In the genomic region with DNA sequence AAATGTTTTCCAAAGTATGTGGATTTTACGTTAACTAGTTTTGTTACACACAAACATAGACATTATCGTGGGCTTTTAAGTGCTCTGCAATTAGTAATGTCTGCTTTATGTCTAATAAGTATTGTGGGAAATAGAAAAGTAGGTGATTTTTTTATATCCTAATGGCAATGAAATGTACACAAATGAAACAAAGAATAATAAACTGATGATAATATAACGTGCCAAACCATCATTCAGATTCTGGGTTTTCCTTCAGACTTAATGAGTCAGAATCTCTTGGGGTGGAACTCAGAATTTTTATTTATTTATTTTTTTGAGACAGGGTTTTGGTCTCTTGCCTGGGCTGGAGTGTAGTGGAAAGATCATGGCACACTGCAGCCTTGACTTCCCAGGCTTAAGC, we compare ENCODE assay signal across 1 cellular context.
TF ChIP-seq lines count a peak whose summit lies in the region.

No MANE protein-coding gene starts in this region.

TF ChIP-seq in GM23338, 12 proteins besides CTCF, POLR2A, EP300 and RAD21:
- TF ChIP-seq, protein P1, sequence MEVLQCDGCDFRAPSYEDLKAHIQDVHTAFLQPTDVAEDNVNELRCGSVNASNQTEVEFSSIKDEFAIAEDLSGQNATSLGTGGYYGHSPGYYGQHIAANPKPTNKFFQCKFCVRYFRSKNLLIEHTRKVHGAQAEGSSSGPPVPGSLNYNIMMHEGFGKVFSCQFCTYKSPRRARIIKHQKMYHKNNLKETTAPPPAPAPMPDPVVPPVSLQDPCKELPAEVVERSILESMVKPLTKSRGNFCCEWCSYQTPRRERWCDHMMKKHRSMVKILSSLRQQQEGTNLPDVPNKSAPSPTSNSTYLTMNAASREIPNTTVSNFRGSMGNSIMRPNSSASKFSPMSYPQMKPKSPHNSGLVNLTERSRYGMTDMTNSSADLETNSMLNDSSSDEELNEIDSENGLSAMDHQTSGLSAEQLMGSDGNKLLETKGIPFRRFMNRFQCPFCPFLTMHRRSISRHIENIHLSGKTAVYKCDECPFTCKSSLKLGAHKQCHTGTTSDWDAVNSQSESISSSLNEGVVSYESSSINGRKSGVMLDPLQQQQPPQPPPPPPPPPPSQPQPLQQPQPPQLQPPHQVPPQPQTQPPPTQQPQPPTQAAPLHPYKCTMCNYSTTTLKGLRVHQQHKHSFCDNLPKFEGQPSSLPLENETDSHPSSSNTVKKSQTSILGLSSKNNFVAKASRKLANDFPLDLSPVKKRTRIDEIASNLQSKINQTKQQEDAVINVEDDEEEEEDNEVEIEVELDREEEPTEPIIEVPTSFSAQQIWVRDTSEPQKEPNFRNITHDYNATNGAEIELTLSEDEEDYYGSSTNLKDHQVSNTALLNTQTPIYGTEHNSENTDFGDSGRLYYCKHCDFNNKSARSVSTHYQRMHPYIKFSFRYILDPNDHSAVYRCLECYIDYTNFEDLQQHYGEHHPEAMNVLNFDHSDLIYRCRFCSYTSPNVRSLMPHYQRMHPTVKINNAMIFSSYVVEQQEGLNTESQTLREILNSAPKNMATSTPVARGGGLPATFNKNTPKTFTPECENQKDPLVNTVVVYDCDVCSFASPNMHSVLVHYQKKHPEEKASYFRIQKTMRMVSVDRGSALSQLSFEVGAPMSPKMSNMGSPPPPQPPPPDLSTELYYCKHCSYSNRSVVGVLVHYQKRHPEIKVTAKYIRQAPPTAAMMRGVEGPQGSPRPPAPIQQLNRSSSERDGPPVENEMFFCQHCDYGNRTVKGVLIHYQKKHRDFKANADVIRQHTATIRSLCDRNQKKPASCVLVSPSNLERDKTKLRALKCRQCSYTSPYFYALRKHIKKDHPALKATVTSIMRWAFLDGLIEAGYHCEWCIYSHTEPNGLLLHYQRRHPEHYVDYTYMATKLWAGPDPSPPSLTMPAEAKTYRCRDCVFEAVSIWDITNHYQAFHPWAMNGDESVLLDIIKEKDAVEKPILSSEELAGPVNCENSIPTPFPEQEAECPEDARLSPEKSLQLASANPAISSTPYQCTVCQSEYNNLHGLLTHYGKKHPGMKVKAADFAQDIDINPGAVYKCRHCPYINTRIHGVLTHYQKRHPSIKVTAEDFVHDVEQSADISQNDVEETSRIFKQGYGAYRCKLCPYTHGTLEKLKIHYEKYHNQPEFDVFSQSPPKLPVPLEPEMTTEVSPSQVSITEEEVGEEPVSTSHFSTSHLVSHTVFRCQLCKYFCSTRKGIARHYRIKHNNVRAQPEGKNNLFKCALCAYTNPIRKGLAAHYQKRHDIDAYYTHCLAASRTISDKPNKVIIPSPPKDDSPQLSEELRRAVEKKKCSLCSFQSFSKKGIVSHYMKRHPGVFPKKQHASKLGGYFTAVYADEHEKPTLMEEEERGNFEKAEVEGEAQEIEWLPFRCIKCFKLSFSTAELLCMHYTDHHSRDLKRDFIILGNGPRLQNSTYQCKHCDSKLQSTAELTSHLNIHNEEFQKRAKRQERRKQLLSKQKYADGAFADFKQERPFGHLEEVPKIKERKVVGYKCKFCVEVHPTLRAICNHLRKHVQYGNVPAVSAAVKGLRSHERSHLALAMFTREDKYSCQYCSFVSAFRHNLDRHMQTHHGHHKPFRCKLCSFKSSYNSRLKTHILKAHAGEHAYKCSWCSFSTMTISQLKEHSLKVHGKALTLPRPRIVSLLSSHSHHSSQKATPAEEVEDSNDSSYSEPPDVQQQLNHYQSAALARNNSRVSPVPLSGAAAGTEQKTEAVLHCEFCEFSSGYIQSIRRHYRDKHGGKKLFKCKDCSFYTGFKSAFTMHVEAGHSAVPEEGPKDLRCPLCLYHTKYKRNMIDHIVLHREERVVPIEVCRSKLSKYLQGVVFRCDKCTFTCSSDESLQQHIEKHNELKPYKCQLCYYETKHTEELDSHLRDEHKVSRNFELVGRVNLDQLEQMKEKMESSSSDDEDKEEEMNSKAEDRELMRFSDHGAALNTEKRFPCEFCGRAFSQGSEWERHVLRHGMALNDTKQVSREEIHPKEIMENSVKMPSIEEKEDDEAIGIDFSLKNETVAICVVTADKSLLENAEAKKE (CRISPR knock-in tag; IDR thresholded peaks at IDR 0.05) = no peak
- TF ChIP-seq STAT1 (IDR thresholded peaks at IDR 0.05; ENCODE audit: unreplicated experiment) = no peak
- no peak for TF ChIP-seq CREB1 (CRISPR knock-in tag; IDR thresholded peaks at IDR 0.05; ENCODE audit: low read depth)
- TF ChIP-seq EZH2phosphoT487 (IDR thresholded peaks at IDR 0.05; ENCODE audit: unreplicated experiment) = no peak
- TF ChIP-seq, protein P2, sequence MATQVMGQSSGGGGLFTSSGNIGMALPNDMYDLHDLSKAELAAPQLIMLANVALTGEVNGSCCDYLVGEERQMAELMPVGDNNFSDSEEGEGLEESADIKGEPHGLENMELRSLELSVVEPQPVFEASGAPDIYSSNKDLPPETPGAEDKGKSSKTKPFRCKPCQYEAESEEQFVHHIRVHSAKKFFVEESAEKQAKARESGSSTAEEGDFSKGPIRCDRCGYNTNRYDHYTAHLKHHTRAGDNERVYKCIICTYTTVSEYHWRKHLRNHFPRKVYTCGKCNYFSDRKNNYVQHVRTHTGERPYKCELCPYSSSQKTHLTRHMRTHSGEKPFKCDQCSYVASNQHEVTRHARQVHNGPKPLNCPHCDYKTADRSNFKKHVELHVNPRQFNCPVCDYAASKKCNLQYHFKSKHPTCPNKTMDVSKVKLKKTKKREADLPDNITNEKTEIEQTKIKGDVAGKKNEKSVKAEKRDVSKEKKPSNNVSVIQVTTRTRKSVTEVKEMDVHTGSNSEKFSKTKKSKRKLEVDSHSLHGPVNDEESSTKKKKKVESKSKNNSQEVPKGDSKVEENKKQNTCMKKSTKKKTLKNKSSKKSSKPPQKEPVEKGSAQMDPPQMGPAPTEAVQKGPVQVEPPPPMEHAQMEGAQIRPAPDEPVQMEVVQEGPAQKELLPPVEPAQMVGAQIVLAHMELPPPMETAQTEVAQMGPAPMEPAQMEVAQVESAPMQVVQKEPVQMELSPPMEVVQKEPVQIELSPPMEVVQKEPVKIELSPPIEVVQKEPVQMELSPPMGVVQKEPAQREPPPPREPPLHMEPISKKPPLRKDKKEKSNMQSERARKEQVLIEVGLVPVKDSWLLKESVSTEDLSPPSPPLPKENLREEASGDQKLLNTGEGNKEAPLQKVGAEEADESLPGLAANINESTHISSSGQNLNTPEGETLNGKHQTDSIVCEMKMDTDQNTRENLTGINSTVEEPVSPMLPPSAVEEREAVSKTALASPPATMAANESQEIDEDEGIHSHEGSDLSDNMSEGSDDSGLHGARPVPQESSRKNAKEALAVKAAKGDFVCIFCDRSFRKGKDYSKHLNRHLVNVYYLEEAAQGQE (IDR thresholded peaks at IDR 0.05; ENCODE audit: unreplicated experiment) = no peak
- no peak for TF ChIP-seq EZH2 (IDR thresholded peaks at IDR 0.05; ENCODE audit: low read depth, unreplicated experiment)
